ENCODE assay signal across 8 cellular contexts in the genomic region with DNA sequence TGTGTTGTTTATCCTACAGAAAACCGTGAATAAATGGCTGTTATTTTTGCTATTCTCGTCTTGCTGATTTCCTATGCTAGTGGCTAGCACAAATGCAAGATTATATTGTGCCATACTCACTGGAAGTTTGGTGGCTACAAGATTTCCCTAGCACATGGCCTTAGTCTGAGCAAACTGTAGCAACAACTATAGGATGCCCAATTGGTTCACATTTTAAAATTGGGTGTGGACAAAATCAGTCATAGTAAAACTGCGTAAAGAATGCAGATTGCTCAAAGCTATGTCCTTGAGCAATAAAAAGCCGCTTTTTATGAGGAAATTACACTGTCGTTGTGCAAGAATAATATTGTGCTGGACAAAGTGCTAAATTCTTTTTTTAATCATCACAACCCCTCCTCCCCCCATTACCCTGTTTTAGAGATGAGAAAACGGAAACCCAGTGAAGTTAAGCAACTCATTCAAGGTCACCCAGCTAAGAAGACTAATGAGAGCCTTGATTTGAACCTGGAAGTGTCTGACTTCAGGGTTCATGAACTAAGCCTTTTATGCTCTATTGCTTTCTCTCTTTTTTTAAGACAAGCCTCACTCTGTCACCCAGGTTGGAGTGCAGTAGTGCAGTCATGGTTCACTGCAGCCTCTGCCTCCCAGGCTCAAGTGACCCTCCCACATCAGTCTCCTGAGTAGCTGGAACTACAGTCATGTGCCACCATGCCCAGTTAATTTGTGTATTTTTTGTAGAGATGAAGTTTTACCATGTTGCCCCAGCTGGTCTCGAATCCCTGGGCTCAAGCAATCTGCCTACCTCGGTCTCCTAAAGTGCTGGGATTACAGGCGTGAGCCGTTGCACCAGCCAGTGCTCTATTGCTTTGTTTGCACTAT.
DNase-seq lines count a peak whose midpoint lies in the region; ATAC-seq and TF ChIP-seq lines count a peak whose summit lies in the region.

No MANE protein-coding gene starts in this region.

- H3K4me1 ChIP-seq in thyroid gland = peaks cover 45 to 50% of the 10 kb centered on the region in 2 donors

- H3K36me3 ChIP-seq in thyroid gland = no peaks in the 10 kb centered on the region

- DNase-seq in SIG-M5 treated with dmso at 0.1 percent for 504 hours (lab: John Stamatoyannopoulos, UW; ENCODE audit: unreplicated experiment) = peak; percentile 98
- DNase-seq in glomerular visceral epithelial cell (ENCODE audit: extremely low spot score) = peak; percentile 91
- DNase-seq in thyroid gland = peak; percentile 89
- no peak for DNase-seq in D341Med (ENCODE audit: low spot score)
- DNase-seq in globus pallidus (ENCODE audit: low spot score) = no peak
- DNase-seq in GM20000 (ENCODE audit: low spot score) = no peak

- no peak overlapping the region for H3K4me3 ChIP-seq in thyroid gland (replicated peaks in 1 of 3)

- intact Hi-C loops in thyroid gland (cut with DNase I) = no loop called here

- TF ChIP-seq POLR2A in thyroid gland (IDR thresholded peaks at IDR 0.05) = peak in 1 of 2 donors; percentile 11

- TF ChIP-seq CTCF in thyroid gland (IDR thresholded peaks at IDR 0.05) = no peak
- no peak for TF ChIP-seq CTCF in GM20000 (IDR thresholded peaks at IDR 0.05; ENCODE audit: extremely low read depth, missing control alignments)

- no peaks in the 10 kb centered on the region for H3K9me3 ChIP-seq in thyroid gland

- H3K27me3 ChIP-seq in thyroid gland = no peaks in the 10 kb centered on the region

- ATAC-seq in GM18517 (IDR thresholded peaks at IDR 0.05; ENCODE audit: unreplicated experiment) = peak; percentile 93
- ATAC-seq in HG02938 (IDR thresholded peaks at IDR 0.05; ENCODE audit: unreplicated experiment) = peak; percentile 63

- peak overlapping the region; percentile 48 to 80 (median 78) for H3K27ac ChIP-seq in thyroid gland

- 42 to 43% methylated on average over 10 of the region's 10 CpGs for WGBS in thyroid gland, 2 donors

Comparison
In these comparisons a context has a peak if more than half of its experiments do, and no peak if none do; other contexts are left out.
1. DNase-seq: peak in SIG-M5 treated with dmso at 0.1 percent for 504 hours (single experiment), glomerular visceral epithelial cell (single experiment) and thyroid gland (2 of 2); none in D341Med (single experiment), globus pallidus (single experiment) and GM20000 (single experiment).